In the genomic region with DNA sequence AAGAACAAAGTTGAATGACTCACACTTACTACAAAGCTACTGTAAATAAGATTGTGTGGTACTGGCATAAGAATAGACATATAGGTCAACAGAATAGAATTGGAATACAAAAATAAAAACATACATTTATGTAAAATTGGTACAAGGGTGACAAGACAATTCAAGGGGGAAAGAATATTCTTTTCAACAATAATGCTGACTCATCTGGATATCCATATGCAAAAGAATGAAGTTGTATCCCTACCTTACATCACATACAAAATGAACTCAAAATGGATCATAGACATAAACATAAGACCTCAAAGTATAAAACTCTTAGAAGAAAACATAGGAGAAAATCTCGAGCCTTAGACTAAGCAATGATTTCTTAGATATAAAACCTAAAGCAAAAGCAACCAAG, we compare ENCODE assay signal across 3 cellular contexts.
TF ChIP-seq lines count a peak whose summit lies in the region.

No MANE protein-coding gene starts in this region.

TF ChIP-seq in A549, 52 proteins besides CTCF, POLR2A, EP300 and RAD21:
- TF ChIP-seq FOSL2 (IDR thresholded peaks at IDR 0.05) (no peak), FOSL2 (CRISPR knock-in tag; IDR thresholded peaks at IDR 0.05) (no peak), SREBF2 (IDR thresholded peaks at IDR 0.05) (no peak), NFE2L2 (conservative IDR thresholded peaks at IDR 0.05; ENCODE audit: low read length) (peak; percentile 63), EHMT2 (IDR thresholded peaks at IDR 0.05; ENCODE audit: low read depth) (no peak), MAFK (IDR thresholded peaks at IDR 0.05; ENCODE audit: partially characterized antibody) (peak; percentile 97)
- TF ChIP-seq, protein P1, sequence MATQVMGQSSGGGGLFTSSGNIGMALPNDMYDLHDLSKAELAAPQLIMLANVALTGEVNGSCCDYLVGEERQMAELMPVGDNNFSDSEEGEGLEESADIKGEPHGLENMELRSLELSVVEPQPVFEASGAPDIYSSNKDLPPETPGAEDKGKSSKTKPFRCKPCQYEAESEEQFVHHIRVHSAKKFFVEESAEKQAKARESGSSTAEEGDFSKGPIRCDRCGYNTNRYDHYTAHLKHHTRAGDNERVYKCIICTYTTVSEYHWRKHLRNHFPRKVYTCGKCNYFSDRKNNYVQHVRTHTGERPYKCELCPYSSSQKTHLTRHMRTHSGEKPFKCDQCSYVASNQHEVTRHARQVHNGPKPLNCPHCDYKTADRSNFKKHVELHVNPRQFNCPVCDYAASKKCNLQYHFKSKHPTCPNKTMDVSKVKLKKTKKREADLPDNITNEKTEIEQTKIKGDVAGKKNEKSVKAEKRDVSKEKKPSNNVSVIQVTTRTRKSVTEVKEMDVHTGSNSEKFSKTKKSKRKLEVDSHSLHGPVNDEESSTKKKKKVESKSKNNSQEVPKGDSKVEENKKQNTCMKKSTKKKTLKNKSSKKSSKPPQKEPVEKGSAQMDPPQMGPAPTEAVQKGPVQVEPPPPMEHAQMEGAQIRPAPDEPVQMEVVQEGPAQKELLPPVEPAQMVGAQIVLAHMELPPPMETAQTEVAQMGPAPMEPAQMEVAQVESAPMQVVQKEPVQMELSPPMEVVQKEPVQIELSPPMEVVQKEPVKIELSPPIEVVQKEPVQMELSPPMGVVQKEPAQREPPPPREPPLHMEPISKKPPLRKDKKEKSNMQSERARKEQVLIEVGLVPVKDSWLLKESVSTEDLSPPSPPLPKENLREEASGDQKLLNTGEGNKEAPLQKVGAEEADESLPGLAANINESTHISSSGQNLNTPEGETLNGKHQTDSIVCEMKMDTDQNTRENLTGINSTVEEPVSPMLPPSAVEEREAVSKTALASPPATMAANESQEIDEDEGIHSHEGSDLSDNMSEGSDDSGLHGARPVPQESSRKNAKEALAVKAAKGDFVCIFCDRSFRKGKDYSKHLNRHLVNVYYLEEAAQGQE (IDR thresholded peaks at IDR 0.05) = no peak
TF ChIP-seq in A549: peak in this region for 2.

TF ChIP-seq in IMR-90, 13 proteins besides CTCF, POLR2A, EP300 and RAD21:
- TF ChIP-seq CEBPB (IDR thresholded peaks at IDR 0.05; ENCODE audit: low read depth, low read length) = no peak
- no peak for TF ChIP-seq MAZ (IDR thresholded peaks at IDR 0.05; ENCODE audit: borderline replicate concordance, low read depth, low read length)
- peak; percentile 31; the same call in 1 of the 2 replicates for TF ChIP-seq NFE2L2 (IDR thresholded peaks at IDR 0.05; ENCODE audit: low read depth, low read length)
- no peak for TF ChIP-seq SMC3 (IDR thresholded peaks at IDR 0.05; ENCODE audit: low read depth, low read length)
- TF ChIP-seq RCOR1 (IDR thresholded peaks at IDR 0.05; ENCODE audit: insufficient replicate concordance, low read length) = no peak
- TF ChIP-seq MAFK (IDR thresholded peaks at IDR 0.05; ENCODE audit: low read depth, low read length) = peak; percentile 93
- TF ChIP-seq RFX5 (IDR thresholded peaks at IDR 0.05; ENCODE audit: low read depth, low read length) = no peak

TF ChIP-seq in K562, 482 proteins besides CTCF, POLR2A, EP300 and RAD21:
- TF ChIP-seq ZNF12 (CRISPR knock-in tag; IDR thresholded peaks at IDR 0.05) = no peak
- TF ChIP-seq ZNF347 (CRISPR knock-in tag; IDR thresholded peaks at IDR 0.05; ENCODE audit: low read depth) = no peak
- no peak for TF ChIP-seq ESRRA (IDR thresholded peaks at IDR 0.05; ENCODE audit: borderline replicate concordance, low read depth)
- TF ChIP-seq FOXK2 (conservative IDR thresholded peaks at IDR 0.05 in 1 of 2, IDR thresholded peaks at IDR 0.05 in 1 of 2; ENCODE audit: low read depth in 2 of 2) = no peak
- TF ChIP-seq ZNF431 (CRISPR knock-in tag; IDR thresholded peaks at IDR 0.05) = no peak
- peak; percentile 82 for TF ChIP-seq MAFK (IDR thresholded peaks at IDR 0.05; ENCODE audit: low read length)
- TF ChIP-seq HNRNPK (IDR thresholded peaks at IDR 0.05; ENCODE audit: low read depth, low read length, poor library complexity, severe bottlenecking) = no peak
- TF ChIP-seq MEF2A (IDR thresholded peaks at IDR 0.05; ENCODE audit: control insufficient read depth, low read depth, low read length) = no peak
- TF ChIP-seq C11orf30 (IDR thresholded peaks at IDR 0.05; ENCODE audit: low read depth) = peak; percentile 78
- no peak for TF ChIP-seq TAL1 (IDR thresholded peaks at IDR 0.05)
- TF ChIP-seq MXI1 (IDR thresholded peaks at IDR 0.05; ENCODE audit: low read depth, low read length) = no peak
- TF ChIP-seq, protein P2, sequence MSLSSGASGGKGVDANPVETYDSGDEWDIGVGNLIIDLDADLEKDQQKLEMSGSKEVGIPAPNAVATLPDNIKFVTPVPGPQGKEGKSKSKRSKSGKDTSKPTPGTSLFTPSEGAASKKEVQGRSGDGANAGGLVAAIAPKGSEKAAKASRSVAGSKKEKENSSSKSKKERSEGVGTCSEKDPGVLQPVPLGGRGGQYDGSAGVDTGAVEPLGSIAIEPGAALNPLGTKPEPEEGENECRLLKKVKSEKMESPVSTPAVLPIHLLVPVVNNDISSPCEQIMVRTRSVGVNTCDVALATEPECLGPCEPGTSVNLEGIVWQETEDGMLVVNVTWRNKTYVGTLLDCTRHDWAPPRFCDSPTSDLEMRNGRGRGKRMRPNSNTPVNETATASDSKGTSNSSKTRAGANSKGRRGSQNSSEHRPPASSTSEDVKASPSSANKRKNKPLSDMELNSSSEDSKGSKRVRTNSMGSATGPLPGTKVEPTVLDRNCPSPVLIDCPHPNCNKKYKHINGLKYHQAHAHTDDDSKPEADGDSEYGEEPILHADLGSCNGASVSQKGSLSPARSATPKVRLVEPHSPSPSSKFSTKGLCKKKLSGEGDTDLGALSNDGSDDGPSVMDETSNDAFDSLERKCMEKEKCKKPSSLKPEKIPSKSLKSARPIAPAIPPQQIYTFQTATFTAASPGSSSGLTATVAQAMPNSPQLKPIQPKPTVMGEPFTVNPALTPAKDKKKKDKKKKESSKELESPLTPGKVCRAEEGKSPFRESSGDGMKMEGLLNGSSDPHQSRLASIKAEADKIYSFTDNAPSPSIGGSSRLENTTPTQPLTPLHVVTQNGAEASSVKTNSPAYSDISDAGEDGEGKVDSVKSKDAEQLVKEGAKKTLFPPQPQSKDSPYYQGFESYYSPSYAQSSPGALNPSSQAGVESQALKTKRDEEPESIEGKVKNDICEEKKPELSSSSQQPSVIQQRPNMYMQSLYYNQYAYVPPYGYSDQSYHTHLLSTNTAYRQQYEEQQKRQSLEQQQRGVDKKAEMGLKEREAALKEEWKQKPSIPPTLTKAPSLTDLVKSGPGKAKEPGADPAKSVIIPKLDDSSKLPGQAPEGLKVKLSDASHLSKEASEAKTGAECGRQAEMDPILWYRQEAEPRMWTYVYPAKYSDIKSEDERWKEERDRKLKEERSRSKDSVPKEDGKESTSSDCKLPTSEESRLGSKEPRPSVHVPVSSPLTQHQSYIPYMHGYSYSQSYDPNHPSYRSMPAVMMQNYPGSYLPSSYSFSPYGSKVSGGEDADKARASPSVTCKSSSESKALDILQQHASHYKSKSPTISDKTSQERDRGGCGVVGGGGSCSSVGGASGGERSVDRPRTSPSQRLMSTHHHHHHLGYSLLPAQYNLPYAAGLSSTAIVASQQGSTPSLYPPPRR (CRISPR knock-in tag; IDR thresholded peaks at IDR 0.05; ENCODE audit: borderline replicate concordance) = no peak
- TF ChIP-seq RREB1 (CRISPR knock-in tag; IDR thresholded peaks at IDR 0.05) = no peak
- no peak for TF ChIP-seq ZNF766 (CRISPR knock-in tag; conservative IDR thresholded peaks at IDR 0.05)
- TF ChIP-seq PYGO2 (tag; IDR thresholded peaks at IDR 0.05) = no peak
- TF ChIP-seq ZFP30 (CRISPR knock-in tag; IDR thresholded peaks at IDR 0.05; ENCODE audit: borderline replicate concordance) = no peak
- TF ChIP-seq CCAR2 (IDR thresholded peaks at IDR 0.05; ENCODE audit: low read depth, low read length) = no peak
- TF ChIP-seq GABPB2 (CRISPR knock-in tag; conservative IDR thresholded peaks at IDR 0.05) = no peak
- no peak for TF ChIP-seq POLR2AphosphoS2 (IDR thresholded peaks at IDR 0.05; ENCODE audit: low read length)
- TF ChIP-seq POU5F1 (IDR thresholded peaks at IDR 0.05; ENCODE audit: borderline replicate concordance, low read depth, low read length, partially characterized antibody) = no peak
- TF ChIP-seq SMAD4 (CRISPR knock-in tag; conservative IDR thresholded peaks at IDR 0.05) = no peak
- no peak for TF ChIP-seq SRSF9 (IDR thresholded peaks at IDR 0.05; ENCODE audit: borderline replicate concordance, low read depth, low read length)
- no peak for TF ChIP-seq ZNF449 (CRISPR knock-in tag; IDR thresholded peaks at IDR 0.05)
- no peak for TF ChIP-seq SRF (CRISPR knock-in tag; IDR thresholded peaks at IDR 0.05)
- TF ChIP-seq GABPA (tag; conservative IDR thresholded peaks at IDR 0.05; ENCODE audit: low read depth) = no peak
- TF ChIP-seq, protein P3, sequence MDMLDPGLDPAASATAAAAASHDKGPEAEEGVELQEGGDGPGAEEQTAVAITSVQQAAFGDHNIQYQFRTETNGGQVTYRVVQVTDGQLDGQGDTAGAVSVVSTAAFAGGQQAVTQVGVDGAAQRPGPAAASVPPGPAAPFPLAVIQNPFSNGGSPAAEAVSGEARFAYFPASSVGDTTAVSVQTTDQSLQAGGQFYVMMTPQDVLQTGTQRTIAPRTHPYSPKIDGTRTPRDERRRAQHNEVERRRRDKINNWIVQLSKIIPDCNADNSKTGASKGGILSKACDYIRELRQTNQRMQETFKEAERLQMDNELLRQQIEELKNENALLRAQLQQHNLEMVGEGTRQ (CRISPR knock-in tag; IDR thresholded peaks at IDR 0.05) = no peak
- peak; percentile 93 for TF ChIP-seq ZNF316 (IDR thresholded peaks at IDR 0.05)
- TF ChIP-seq MAFF (IDR thresholded peaks at IDR 0.05; ENCODE audit: low read length) = peak; percentile 78
- TF ChIP-seq DACH1 (IDR thresholded peaks at IDR 0.05; ENCODE audit: partially characterized antibody) = no peak
- TF ChIP-seq NR1H2 (CRISPR knock-in tag; IDR thresholded peaks at IDR 0.05) = no peak
- TF ChIP-seq, protein P4, sequence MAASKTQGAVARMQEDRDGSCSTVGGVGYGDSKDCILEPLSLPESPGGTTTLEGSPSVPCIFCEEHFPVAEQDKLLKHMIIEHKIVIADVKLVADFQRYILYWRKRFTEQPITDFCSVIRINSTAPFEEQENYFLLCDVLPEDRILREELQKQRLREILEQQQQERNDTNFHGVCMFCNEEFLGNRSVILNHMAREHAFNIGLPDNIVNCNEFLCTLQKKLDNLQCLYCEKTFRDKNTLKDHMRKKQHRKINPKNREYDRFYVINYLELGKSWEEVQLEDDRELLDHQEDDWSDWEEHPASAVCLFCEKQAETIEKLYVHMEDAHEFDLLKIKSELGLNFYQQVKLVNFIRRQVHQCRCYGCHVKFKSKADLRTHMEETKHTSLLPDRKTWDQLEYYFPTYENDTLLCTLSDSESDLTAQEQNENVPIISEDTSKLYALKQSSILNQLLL (CRISPR knock-in tag; IDR thresholded peaks at IDR 0.05; ENCODE audit: borderline replicate concordance) = no peak
- peak; percentile 80 for TF ChIP-seq MAFG (tag; conservative IDR thresholded peaks at IDR 0.05)
- no peak for TF ChIP-seq ZNF3 (CRISPR knock-in tag; IDR thresholded peaks at IDR 0.05)
- no peak for TF ChIP-seq ZNF764 (CRISPR knock-in tag; IDR thresholded peaks at IDR 0.05; ENCODE audit: low read depth)
- TF ChIP-seq HDAC8 (tag; IDR thresholded peaks at IDR 0.05) = no peak
